20 cellular contexts compared by ENCODE assay signal in the genomic region with DNA sequence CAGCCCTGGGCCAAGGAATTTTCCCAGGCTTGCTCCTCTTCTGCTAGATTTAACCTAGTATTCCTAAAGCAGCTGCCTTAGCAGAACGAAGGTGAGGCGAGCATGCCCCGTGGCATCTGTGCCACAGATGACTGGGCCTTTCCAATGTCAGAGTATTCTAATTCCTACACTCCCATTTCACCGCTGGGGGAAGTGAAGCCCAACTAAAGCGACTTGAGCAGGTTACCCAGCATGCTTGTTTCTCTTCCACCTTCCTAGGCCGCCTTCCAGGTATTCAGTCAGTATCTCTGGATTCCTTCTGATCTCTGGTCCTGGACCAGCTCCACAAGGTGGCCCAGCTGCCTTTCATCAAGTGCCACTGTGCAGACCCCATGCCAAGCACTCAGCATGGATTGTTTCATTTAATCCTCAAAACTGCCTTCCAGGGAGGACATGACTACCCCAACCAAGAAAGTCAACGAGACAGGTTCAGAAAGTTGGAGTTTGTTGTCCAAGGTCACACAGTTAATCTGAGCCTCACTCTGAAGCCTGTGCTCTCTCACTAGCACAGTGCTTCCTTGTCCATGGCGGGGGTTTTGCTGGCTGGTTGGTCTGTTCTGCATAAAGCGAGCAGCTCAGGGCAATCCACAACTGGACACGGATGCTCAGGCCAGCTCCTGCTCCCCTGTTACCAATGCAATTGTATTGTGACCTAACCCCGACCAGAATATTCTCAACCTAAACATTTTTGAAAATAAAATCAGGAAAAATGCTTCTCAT.
"Had no signal": no experiment of that assay in that cellular context is flagged by ENCODE, and none has a peak within 500 bp of the region (broad histone marks: within the 10 kb centered on the region; RNA-seq: fewer than 3 reads in every experiment).

No MANE protein-coding gene starts in this region.

- H3K4me3 ChIP-seq: esophagus muscularis mucosa, gastroesophageal sphincter, heart left ventricle, lower lobe of right lung, SK-N-MC, spleen, tibial nerve, uterus had no signal

- FAIRE-seq: endothelial cell of umbilical vein, TTC549 had no signal

- H3K27me3 ChIP-seq: esophagus muscularis mucosa, gastroesophageal sphincter, heart left ventricle, spleen, tibial nerve, uterus had no signal

- H3K27ac ChIP-seq: esophagus muscularis mucosa, gastroesophageal sphincter, heart left ventricle, lower lobe of right lung, SK-N-MC, spleen, tibial nerve, uterus had no signal

- H3K9me3 ChIP-seq: esophagus muscularis mucosa, gastroesophageal sphincter, heart left ventricle, lower lobe of right lung, spleen, tibial nerve, uterus had no signal

- DNase-seq: activated CD4-positive, alpha-beta T cell treated with anti-CD3 and anti-CD28 coated beads for 36 hours; activated CD4-positive, alpha-beta T cell treated with anti-CD3 and anti-CD28 coated beads, Interleukin-2, amount 50 U/mL, for 48 hours; activated naive CD4-positive, alpha-beta T cell treated with Interleukin-2 at 50 U/mL for 16 hours; activated naive CD8-positive, alpha-beta T cell treated with anti-CD3 and anti-CD28 coated beads, Interleukin-2, amount 10 ng/mL, durations not matched to agents 7 days and 5 days; activated T-cell treated with anti-CD3 and anti-CD28 coated beads, Interleukin-2, amount 50 U/mL, for 24 hours; amygdala; cortex of kidney; effector CD8-positive, alpha-beta T cell; natural killer cell; spleen; stimulated activated naive CD4-positive, alpha-beta T cell; uterus had no signal

- H3K4me1 ChIP-seq: esophagus muscularis mucosa, gastroesophageal sphincter, spleen, tibial nerve, uterus had no signal

- ATAC-seq: activated CD4-positive, alpha-beta T cell treated with anti-CD3 and anti-CD28 coated beads for 36 hours; gastroesophageal sphincter; natural killer cell had no signal

- H3K36me3 ChIP-seq: uterus had no signal
